ENCODE assay signal across 9 cellular contexts in genomic region chr9:95090871-95091573, GRCh38.
DNase-seq lines count a peak whose midpoint lies in the region; ATAC-seq and TF ChIP-seq lines count a peak whose summit lies in the region.
"Had no signal": no experiment of that assay in that cellular context is flagged by ENCODE, and none has a peak within 500 bp of the region (broad histone marks: within the 10 kb centered on the region; RNA-seq: fewer than 3 reads in every experiment).

No MANE protein-coding gene starts in this region.

- DNase-seq in SJSA1 (ENCODE audit: low read depth in 1 of 2, low spot score in 2 of 2) (peak; percentile 65 to 66), glomerular visceral epithelial cell (ENCODE audit: extremely low spot score) (peak; percentile 22), osteocyte (ENCODE audit: extremely low spot score, unreplicated experiment) (no peak), uterus (no peak), DMS 273 treated with DMSO at 0.1 percent for 48 hours (lab: John Stamatoyannopoulos, UW) (no peak), NCI-H446 (lab: John Stamatoyannopoulos, UW) (no peak)
- DNase-seq: NCI-H2029 had no signal

- no peak for TF ChIP-seq POLR2A in uterus (IDR thresholded peaks at IDR 0.05)

- intact Hi-C loops in uterus (cut with DNase I; ENCODE audit: low total_unique reads), result no loop called here

- ATAC-seq in GM18873 (IDR thresholded peaks at IDR 0.05; ENCODE audit: low FRiP score, unreplicated experiment), result no peak
- ATAC-seq: activated naive CD4-positive, alpha-beta T cell treated with anti-CD3 and anti-CD28 coated beads, Interleukin-2, amount 50 U/mL, for 72 hours had no signal

- H3K27me3 ChIP-seq in SJSA1 (replicated peaks), result no peaks in the 10 kb centered on the region
- no peaks in the 10 kb centered on the region for H3K27me3 ChIP-seq in uterus

- H3K27me3 Mint-ChIP-seq in osteocyte (ENCODE audit: unreplicated experiment), result no peaks in the 10 kb centered on the region

- H3K4me3 ChIP-seq in SJSA1 (no peak overlapping the region), uterus (no peak overlapping the region)

- H3K27ac ChIP-seq in SJSA1 (peak overlapping the region; percentile 90), uterus (peak overlapping the region; percentile 78 to 92)

- H3K4me3 Mint-ChIP-seq in osteocyte (ENCODE audit: unreplicated experiment), result no peak overlapping the region

- H3K9me3 Mint-ChIP-seq in osteocyte (ENCODE audit: unreplicated experiment), result no peaks in the 10 kb centered on the region
- H3K9me3 Mint-ChIP-seq: activated naive CD4-positive, alpha-beta T cell treated with anti-CD3 and anti-CD28 coated beads, Interleukin-2, amount 50 U/mL, for 72 hours had no signal

- peaks cover 92% of the 10 kb centered on the region for H3K4me1 Mint-ChIP-seq in osteocyte (ENCODE audit: unreplicated experiment)

- H3K4me1 ChIP-seq in SJSA1 (replicated peaks) (peaks cover 90% of the 10 kb centered on the region), uterus (peaks cover 17 to 56% of the 10 kb centered on the region in 2 donors)

- TF ChIP-seq CTCF in osteocyte (IDR thresholded peaks at IDR 0.05) (no peak), uterus (IDR thresholded peaks at IDR 0.05) (no peak)

- H3K9me3 ChIP-seq in SJSA1 (replicated peaks) (no peaks in the 10 kb centered on the region), uterus (no peaks in the 10 kb centered on the region)

- peaks cover 32% of the 10 kb centered on the region for H3K36me3 Mint-ChIP-seq in osteocyte (ENCODE audit: unreplicated experiment)
- H3K36me3 Mint-ChIP-seq: activated naive CD4-positive, alpha-beta T cell treated with anti-CD3 and anti-CD28 coated beads, Interleukin-2, amount 50 U/mL, for 72 hours had no signal

- H3K36me3 ChIP-seq in SJSA1, result peaks cover 32% of the 10 kb centered on the region
- no peaks in the 10 kb centered on the region for H3K36me3 ChIP-seq in uterus

- H3K27ac Mint-ChIP-seq in osteocyte (ENCODE audit: unreplicated experiment), result peak overlapping the region; percentile 97

Comparison
In these comparisons a context has a peak if more than half of its experiments do, and no peak if none do; other contexts are left out.
1. DNase-seq: peak in SJSA1 (2 of 2) and glomerular visceral epithelial cell (single experiment); none in osteocyte (single experiment), uterus (0 of 2), DMS 273 treated with DMSO at 0.1 percent for 48 hours (single experiment) and NCI-H446 (0 of 2).